Comparison of ENCODE assay signal across 8 cellular contexts in the genomic region with DNA sequence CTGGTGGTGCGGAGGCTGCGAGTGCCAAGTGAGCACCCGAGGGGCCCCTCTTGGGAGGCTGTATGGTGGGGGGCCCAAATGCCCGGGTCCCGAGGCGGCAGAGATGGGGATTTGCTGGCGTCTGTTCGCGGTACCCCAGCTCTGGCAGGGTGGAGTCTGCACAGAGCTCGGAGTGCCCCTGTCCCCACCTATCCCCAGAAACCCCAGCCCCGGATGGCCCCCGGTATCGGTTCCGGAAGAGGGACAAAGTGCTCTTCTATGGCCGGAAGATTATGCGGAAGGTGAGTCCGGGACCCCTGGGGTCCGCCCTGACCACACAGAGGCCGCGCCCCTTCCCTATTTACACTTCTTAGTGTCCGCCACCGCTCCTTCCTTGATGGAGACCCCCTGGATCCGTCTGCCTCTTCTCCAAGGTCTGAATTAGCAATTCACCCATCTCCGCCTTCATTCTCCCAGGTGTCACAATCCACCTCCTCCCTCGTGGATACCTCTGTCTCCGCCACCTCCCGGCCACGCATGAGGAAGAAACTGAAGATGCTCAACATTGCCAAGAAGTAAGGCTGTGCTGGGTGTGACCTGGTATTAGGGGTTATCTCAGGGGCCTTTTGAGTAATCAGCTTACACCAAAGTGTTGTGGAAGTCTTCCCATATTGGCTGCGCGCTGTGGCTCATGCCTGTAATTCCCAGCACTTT. TPM values are rescaled to one million over a fixed set of nuclear protein-coding genes. Genes with fewer than 3 reads are reported as not detected.
DNase-seq lines count a peak whose midpoint lies in the region; ATAC-seq and TF ChIP-seq lines count a peak whose summit lies in the region.

No MANE protein-coding gene starts in this region.

- ATAC-seq in HG03175 (IDR thresholded peaks at IDR 0.05; ENCODE audit: unreplicated experiment) = no peak

- H3K27ac ChIP-seq in cardiac muscle cell (no peak overlapping the region), iPS-18a (ENCODE audit: low read length) (no peak overlapping the region), substantia nigra (ENCODE audit: low read depth, low read length, poor library complexity, severe bottlenecking) (peak overlapping the region; percentile 97)

- peak overlapping the region; percentile 45 for H3K9ac ChIP-seq in iPS-18a (ENCODE audit: low read length)

- H3K27me3 Mint-ChIP-seq in activated T-helper 1 cell treated with anti-CD3 and anti-CD28 coated beads, Interleukin-12 subunit alpha, Interleukin-12 subunit beta, Interleukin-2, Interleukin-4 antibody, amounts not matched to agents 30 ng/mL and 10 ng/mL and 1 ng/mL, durations not matched to agents 14 hours and 24 hours and 36 hours (ENCODE audit: insufficient read depth) = no peaks in the 10 kb centered on the region

- H3K4me3 ChIP-seq in cardiac muscle cell (peak overlapping the region; percentile 71), iPS-18a (ENCODE audit: low read length) (peak overlapping the region; percentile 94)

- DNase-seq in cardiac muscle cell (ENCODE audit: low read depth in 1 of 2, low spot score in 1 of 2) (no peak), cardiac septum (ENCODE audit: low spot score) (no peak), substantia nigra (lab: John Stamatoyannopoulos, UW) (no peak), EL (no peak)
- DNase-seq in activated T-helper 1 cell treated with anti-CD3 and anti-CD28 coated beads, Interleukin-12 subunit alpha, Interleukin-12 subunit beta, Interleukin-2, Interleukin-4 antibody, amounts not matched to agents 30 ng/mL and 10 ng/mL and 1 ng/mL, durations not matched to agents 14 hours and 24 hours and 36 hours (ENCODE audit: low spot score) = no peak
- DNase-seq in stimulated activated CD4-positive, alpha-beta T cell treated with anti-CD3 and anti-CD28 coated beads, Interleukin-2, amount 100 ng/mL, for 48 hours = no peak

- TF ChIP-seq CTCF in cardiac muscle cell (IDR thresholded peaks at IDR 0.05; ENCODE audit: low read depth, low read length) = no peak

- no peaks in the 10 kb centered on the region for H3K27me3 ChIP-seq in cardiac muscle cell
- H3K27me3 ChIP-seq in iPS-18a (ENCODE audit: control insufficient read depth, insufficient read depth, low read length) = no peaks in the 10 kb centered on the region

- no peaks in the 10 kb centered on the region for H3K4me1 ChIP-seq in cardiac muscle cell (ENCODE audit: low read depth)
- no peaks in the 10 kb centered on the region for H3K4me1 ChIP-seq in iPS-18a (ENCODE audit: control insufficient read depth, low read depth, low read length)

- peaks cover 14% of the 10 kb centered on the region for H3K4me1 Mint-ChIP-seq in activated T-helper 1 cell treated with anti-CD3 and anti-CD28 coated beads, Interleukin-12 subunit alpha, Interleukin-12 subunit beta, Interleukin-2, Interleukin-4 antibody, amounts not matched to agents 30 ng/mL and 10 ng/mL and 1 ng/mL, durations not matched to agents 14 hours and 24 hours and 36 hours (ENCODE audit: low read depth)

- intact Hi-C loops in cardiac septum (cut with DNase I) = loop anchor here (1.0 to 2.0 kb wide), 2 partner anchors 15 to 19 kb away; a partner anchor contains a TSS
- intact Hi-C loops in activated T-helper 1 cell treated with anti-CD3 and anti-CD28 coated beads, Interleukin-12 subunit alpha, Interleukin-12 subunit beta, Interleukin-2, Interleukin-4 antibody, amounts not matched to agents 30 ng/mL and 10 ng/mL and 1 ng/mL, durations not matched to agents 14 hours and 24 hours and 36 hours (cut with micrococcal nuclease) = loop anchor here (1.0 kb wide), 4 partner anchors 93 to 293 kb away; a partner anchor contains a TSS

- H3K36me3 Mint-ChIP-seq in activated T-helper 1 cell treated with anti-CD3 and anti-CD28 coated beads, Interleukin-12 subunit alpha, Interleukin-12 subunit beta, Interleukin-2, Interleukin-4 antibody, amounts not matched to agents 30 ng/mL and 10 ng/mL and 1 ng/mL, durations not matched to agents 14 hours and 24 hours and 36 hours (ENCODE audit: low read depth) = peaks cover 18% of the 10 kb centered on the region

- H3K27ac Mint-ChIP-seq in activated T-helper 1 cell treated with anti-CD3 and anti-CD28 coated beads, Interleukin-12 subunit alpha, Interleukin-12 subunit beta, Interleukin-2, Interleukin-4 antibody, amounts not matched to agents 30 ng/mL and 10 ng/mL and 1 ng/mL, durations not matched to agents 14 hours and 24 hours and 36 hours = peak overlapping the region; percentile 92

- no peaks in the 10 kb centered on the region for H3K9me3 Mint-ChIP-seq in activated T-helper 1 cell treated with anti-CD3 and anti-CD28 coated beads, Interleukin-12 subunit alpha, Interleukin-12 subunit beta, Interleukin-2, Interleukin-4 antibody, amounts not matched to agents 30 ng/mL and 10 ng/mL and 1 ng/mL, durations not matched to agents 14 hours and 24 hours and 36 hours

- H3K9me3 ChIP-seq in cardiac muscle cell (ENCODE audit: low read depth) = no peaks in the 10 kb centered on the region
- H3K9me3 ChIP-seq in iPS-18a (ENCODE audit: control insufficient read depth, low read depth, low read length) = no peaks in the 10 kb centered on the region

- H3K36me3 ChIP-seq in cardiac muscle cell (no peaks in the 10 kb centered on the region), iPS-18a (ENCODE audit: control insufficient read depth, low read depth, low read length) (peaks cover 4% of the 10 kb centered on the region)

- peak overlapping the region; percentile 95 for H3K4me3 Mint-ChIP-seq in activated T-helper 1 cell treated with anti-CD3 and anti-CD28 coated beads, Interleukin-12 subunit alpha, Interleukin-12 subunit beta, Interleukin-2, Interleukin-4 antibody, amounts not matched to agents 30 ng/mL and 10 ng/mL and 1 ng/mL, durations not matched to agents 14 hours and 24 hours and 36 hours

RNA-seq across cellular contexts. Expression of a gene that starts 0.6 kb away (rescaled TPM):
- total RNA-seq in cardiac muscle cell = 48.1 and 56.4 TPM in 2 replicates
- 21.5 and 29.3 TPM in 2 replicates for polyA plus RNA-seq in cardiac muscle cell
- total RNA-seq in cardiac septum = 41.9 TPM
- 131 and 136 TPM in 2 replicates for total RNA-seq in activated T-helper 1 cell treated with anti-CD3 and anti-CD28 coated beads, Interleukin-12 subunit alpha, Interleukin-12 subunit beta, Interleukin-2, Interleukin-4 antibody, amounts not matched to agents 30 ng/mL and 10 ng/mL and 1 ng/mL, durations not matched to agents 14 hours and 24 hours and 36 hours

RNA-seq across cellular contexts. Expression of a gene that starts 13.7 kb away (rescaled TPM):
- total RNA-seq in cardiac muscle cell (5.8 and 6.9 TPM in 2 replicates), cardiac septum (16.0 TPM)
- 13.7 and 24.7 TPM in 2 replicates for polyA plus RNA-seq in cardiac muscle cell
- 14.0 and 14.4 TPM in 2 replicates for total RNA-seq in activated T-helper 1 cell treated with anti-CD3 and anti-CD28 coated beads, Interleukin-12 subunit alpha, Interleukin-12 subunit beta, Interleukin-2, Interleukin-4 antibody, amounts not matched to agents 30 ng/mL and 10 ng/mL and 1 ng/mL, durations not matched to agents 14 hours and 24 hours and 36 hours

RNA-seq across cellular contexts. Expression of a gene that starts 20.2 kb away (rescaled TPM):
- 95.1 and 99.6 TPM in 2 replicates for total RNA-seq in cardiac muscle cell
- 35.4 and 40.7 TPM in 2 replicates for polyA plus RNA-seq in cardiac muscle cell
- total RNA-seq in cardiac septum = 76.7 TPM
- 4.8 and 5.2 TPM in 2 replicates for total RNA-seq in activated T-helper 1 cell treated with anti-CD3 and anti-CD28 coated beads, Interleukin-12 subunit alpha, Interleukin-12 subunit beta, Interleukin-2, Interleukin-4 antibody, amounts not matched to agents 30 ng/mL and 10 ng/mL and 1 ng/mL, durations not matched to agents 14 hours and 24 hours and 36 hours

RNA-seq across cellular contexts. Expression of a gene that starts 47.3 kb away (rescaled TPM):
- 5.5 and 6.5 TPM in 2 replicates for total RNA-seq in cardiac muscle cell
- 6.1 and 11.2 TPM in 2 replicates for polyA plus RNA-seq in cardiac muscle cell
- 1.9 TPM for total RNA-seq in cardiac septum
- total RNA-seq in activated T-helper 1 cell treated with anti-CD3 and anti-CD28 coated beads, Interleukin-12 subunit alpha, Interleukin-12 subunit beta, Interleukin-2, Interleukin-4 antibody, amounts not matched to agents 30 ng/mL and 10 ng/mL and 1 ng/mL, durations not matched to agents 14 hours and 24 hours and 36 hours = 1.4 and 1.5 TPM in 2 replicates

RNA-seq across cellular contexts. Expression of a gene that starts 59.5 kb away (rescaled TPM):
- total RNA-seq in cardiac muscle cell = 10.6 and 10.8 TPM in 2 replicates
- 10.4 and 13.5 TPM in 2 replicates for polyA plus RNA-seq in cardiac muscle cell
- total RNA-seq in cardiac septum = not detected
- total RNA-seq in activated T-helper 1 cell treated with anti-CD3 and anti-CD28 coated beads, Interleukin-12 subunit alpha, Interleukin-12 subunit beta, Interleukin-2, Interleukin-4 antibody, amounts not matched to agents 30 ng/mL and 10 ng/mL and 1 ng/mL, durations not matched to agents 14 hours and 24 hours and 36 hours = 0.37 and 0.67 TPM in 2 replicates

Comparison
In these comparisons a context has a peak if more than half of its experiments do, and no peak if none do; other contexts are left out.
1. RNA of a gene that starts 20.2 kb away (total RNA-seq): 95.1 to 99.6 TPM in cardiac muscle cell and 76.7 TPM in cardiac septum (single experiment); 4.8 to 5.2 TPM in activated T-helper 1 cell treated with anti-CD3 and anti-CD28 coated beads, Interleukin-12 subunit alpha, Interleukin-12 subunit beta, Interleukin-2, Interleukin-4 antibody, amounts not matched to agents 30 ng/mL and 10 ng/mL and 1 ng/mL, durations not matched to agents 14 hours and 24 hours and 36 hours; every median in the first group is over 10 times any median in the second.